Comparison of ENCODE assay signal across 25 cellular contexts in the genomic region with DNA sequence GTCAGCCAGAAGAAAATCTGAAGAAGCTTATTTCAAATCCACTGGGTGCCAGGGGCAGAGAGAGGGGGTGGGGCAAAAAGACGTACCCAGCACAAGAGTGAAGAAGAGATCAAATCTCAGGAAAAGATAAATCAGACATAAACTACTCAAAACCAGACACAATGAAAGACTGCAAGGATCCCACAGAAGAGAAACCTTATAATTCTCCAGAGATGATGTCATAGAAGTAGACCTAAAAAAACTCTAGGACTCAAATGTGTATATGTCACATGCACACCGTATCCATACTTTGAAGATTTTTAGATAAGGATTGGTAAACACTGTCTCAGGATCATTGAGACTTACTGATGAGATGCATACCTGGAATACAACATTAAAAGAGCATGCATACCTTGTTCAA.
DNase-seq lines count a peak whose midpoint lies in the region; ATAC-seq lines count a peak whose summit lies in the region.
"Had no signal": no experiment of that assay in that cellular context is flagged by ENCODE, and none has a peak within 500 bp of the region (broad histone marks: within the 10 kb centered on the region; RNA-seq: fewer than 3 reads in every experiment).

No MANE protein-coding gene starts in this region.

- peaks cover 49% of the 10 kb centered on the region for H3K4me1 Mint-ChIP-seq in activated T-cell treated with anti-CD3 and anti-CD28 coated beads, Interleukin-2, amount 50 U/mL, for 72 hours (ENCODE audit: low read depth)
- peaks cover 19% of the 10 kb centered on the region for H3K4me1 Mint-ChIP-seq in central memory CD8-positive, alpha-beta T cell
- H3K4me1 Mint-ChIP-seq in stimulated activated effector memory CD8-positive, alpha-beta T cell treated with anti-CD3 and anti-CD28 coated beads, Interleukin-12 subunit alpha, Interleukin-12 subunit beta, amount 100 ng/mL, for 72 hours = peaks cover 28% of the 10 kb centered on the region
- H3K4me1 Mint-ChIP-seq: H9 had no signal

- no peak for DNase-seq in activated T-cell treated with anti-CD3 and anti-CD28 coated beads, Interleukin-2, amount 50 U/mL, for 72 hours
- DNase-seq in activated T-cell treated with anti-CD3 and anti-CD28 coated beads, Interleukin-2, amount 50 U/mL, for 1 hour = no peak
- DNase-seq in M059J (ENCODE audit: low read depth) = peak; percentile 40
- DNase-seq in central memory CD8-positive, alpha-beta T cell (ENCODE audit: low spot score in 2 of 2) = no peak
- no peak for DNase-seq in stimulated activated effector memory CD8-positive, alpha-beta T cell treated with anti-CD3 and anti-CD28 coated beads, Interleukin-12 subunit alpha, Interleukin-12 subunit beta, amount 100 ng/mL, for 72 hours (ENCODE audit: low spot score in 2 of 2)
- no peak for DNase-seq in GM19240 (ENCODE audit: insufficient read length, low spot score)
- DNase-seq: activated CD8-positive, alpha-beta memory T cell treated with anti-CD3 and anti-CD28 coated beads, Interleukin-2, amount 50 U/mL, for 48 hours; BE2C; Calu3; dorsolateral prefrontal cortex; H9; heart right ventricle; left cardiac atrium; natural killer cell; NCI-H187; NCI-H2227 treated with DMSO at 0.1 percent for 48 hours; NCI-H82; ovary; SHP77; stimulated activated CD4-positive, alpha-beta T cell treated with anti-CD3 and anti-CD28 coated beads, Interleukin-12 subunit alpha, Interleukin-12 subunit beta, amount 100 ng/mL, for 4 hours; T-cell had no signal

- H3K36me3 Mint-ChIP-seq in activated T-cell treated with anti-CD3 and anti-CD28 coated beads, Interleukin-2, amount 50 U/mL, for 72 hours (ENCODE audit: insufficient read depth in 2 of 2) = no peaks in the 10 kb centered on the region
- H3K36me3 Mint-ChIP-seq in central memory CD8-positive, alpha-beta T cell (ENCODE audit: insufficient read depth) = no peaks in the 10 kb centered on the region
- peaks cover 6% of the 10 kb centered on the region for H3K36me3 Mint-ChIP-seq in stimulated activated effector memory CD8-positive, alpha-beta T cell treated with anti-CD3 and anti-CD28 coated beads, Interleukin-12 subunit alpha, Interleukin-12 subunit beta, amount 100 ng/mL, for 72 hours
- H3K36me3 Mint-ChIP-seq: natural killer cell, T-cell, type B pancreatic cell had no signal

- no peaks in the 10 kb centered on the region for H3K27me3 Mint-ChIP-seq in activated T-cell treated with anti-CD3 and anti-CD28 coated beads, Interleukin-2, amount 50 U/mL, for 72 hours (ENCODE audit: low read depth)
- H3K27me3 Mint-ChIP-seq in central memory CD8-positive, alpha-beta T cell = no peaks in the 10 kb centered on the region
- H3K27me3 Mint-ChIP-seq: T-cell, type B pancreatic cell had no signal

- peak overlapping the region; percentile 55 to 77 for H3K4me3 Mint-ChIP-seq in activated T-cell treated with anti-CD3 and anti-CD28 coated beads, Interleukin-2, amount 50 U/mL, for 72 hours
- H3K4me3 Mint-ChIP-seq in central memory CD8-positive, alpha-beta T cell = no peak overlapping the region
- H3K4me3 Mint-ChIP-seq in stimulated activated effector memory CD8-positive, alpha-beta T cell treated with anti-CD3 and anti-CD28 coated beads, Interleukin-12 subunit alpha, Interleukin-12 subunit beta, amount 100 ng/mL, for 72 hours = no peak overlapping the region
- H3K4me3 Mint-ChIP-seq: H9, type B pancreatic cell had no signal

- peak in 1 of 2 donors; percentile 53 for ATAC-seq in activated T-cell treated with anti-CD3 and anti-CD28 coated beads, Interleukin-2, amount 50 U/mL, for 72 hours (replicated peaks in 1 of 2)
- no peak for ATAC-seq in central memory CD8-positive, alpha-beta T cell (replicated peaks; ENCODE audit: extremely low read depth, poor library complexity, severe bottlenecking)
- ATAC-seq in stimulated activated effector memory CD8-positive, alpha-beta T cell treated with anti-CD3 and anti-CD28 coated beads, Interleukin-12 subunit alpha, Interleukin-12 subunit beta, amount 100 ng/mL, for 72 hours = peak; percentile 44
- ATAC-seq in GM21390 (IDR thresholded peaks at IDR 0.05; ENCODE audit: unreplicated experiment) = no peak
- no peak for ATAC-seq in HG03135 (IDR thresholded peaks at IDR 0.05; ENCODE audit: unreplicated experiment)
- ATAC-seq: A549 had no signal

- H3K27ac Mint-ChIP-seq in activated T-cell treated with anti-CD3 and anti-CD28 coated beads, Interleukin-2, amount 50 U/mL, for 72 hours = peak overlapping the region; percentile 87
- H3K27ac Mint-ChIP-seq in central memory CD8-positive, alpha-beta T cell (ENCODE audit: low read depth) = peak overlapping the region; percentile 70
- H3K27ac Mint-ChIP-seq in stimulated activated effector memory CD8-positive, alpha-beta T cell treated with anti-CD3 and anti-CD28 coated beads, Interleukin-12 subunit alpha, Interleukin-12 subunit beta, amount 100 ng/mL, for 72 hours = no peak overlapping the region
- H3K27ac Mint-ChIP-seq: type B pancreatic cell had no signal

- peaks cover 0 to 1% of the 10 kb centered on the region in 2 donors for H3K9me3 Mint-ChIP-seq in activated T-cell treated with anti-CD3 and anti-CD28 coated beads, Interleukin-2, amount 50 U/mL, for 72 hours
- no peaks in the 10 kb centered on the region for H3K9me3 Mint-ChIP-seq in central memory CD8-positive, alpha-beta T cell
- H3K9me3 Mint-ChIP-seq in stimulated activated effector memory CD8-positive, alpha-beta T cell treated with anti-CD3 and anti-CD28 coated beads, Interleukin-12 subunit alpha, Interleukin-12 subunit beta, amount 100 ng/mL, for 72 hours = no peaks in the 10 kb centered on the region
- H3K9me3 Mint-ChIP-seq: H9, natural killer cell, T-cell, type B pancreatic cell had no signal

Comparison
In these comparisons a context has a peak if more than half of its experiments do, and no peak if none do; other contexts are left out.
1. H3K4me3 Mint-ChIP-seq: peak in activated T-cell treated with anti-CD3 and anti-CD28 coated beads, Interleukin-2, amount 50 U/mL, for 72 hours (2 of 2); none in central memory CD8-positive, alpha-beta T cell (single experiment) and stimulated activated effector memory CD8-positive, alpha-beta T cell treated with anti-CD3 and anti-CD28 coated beads, Interleukin-12 subunit alpha, Interleukin-12 subunit beta, amount 100 ng/mL, for 72 hours (single experiment).